ENCODE assay signal across 8 cellular contexts in genomic region chr1:46036894-46037596, GRCh38.
DNase-seq lines count a peak whose midpoint lies in the region; ATAC-seq, FAIRE-seq and TF ChIP-seq lines count a peak whose summit lies in the region.

No MANE protein-coding gene starts in this region.

- no peak overlapping the region for H3K18ac ChIP-seq in H9 (ENCODE audit: insufficient read length, low read depth, low read length)

- H3K4me2 ChIP-seq in H9 (ENCODE audit: insufficient read depth, insufficient read length, low read length) = no peak overlapping the region
- no peak overlapping the region for H3K4me2 ChIP-seq in keratinocyte (ENCODE audit: control insufficient read depth, extremely low read depth, insufficient read depth, low read depth, low read length)

- no peak overlapping the region for H2BK120ac ChIP-seq in H9 (ENCODE audit: low read depth, low read length, poor library complexity, severe bottlenecking)

- H3K4me3 ChIP-seq in bronchial epithelial cell (ENCODE audit: low read depth, low read length) (no peak overlapping the region), keratinocyte (ENCODE audit: control insufficient read depth in 2 of 3, extremely low read depth in 1 of 3, insufficient read depth in 2 of 3, low read depth in 1 of 3, low read length in 3 of 3) (no peak overlapping the region)

- H3K79me2 ChIP-seq in H9 (ENCODE audit: insufficient read depth, low read length) = no peaks in the 10 kb centered on the region
- no peaks in the 10 kb centered on the region for H3K79me2 ChIP-seq in keratinocyte (ENCODE audit: control insufficient read depth, insufficient read depth, low read length)

- H3K4me1 Mint-ChIP-seq in CD4-positive, alpha-beta T cell (ENCODE audit: low read depth) = no peaks in the 10 kb centered on the region
- H3K4me1 Mint-ChIP-seq in H9 = no peaks in the 10 kb centered on the region

- dilution Hi-C loops in keratinocyte (cut with MboI; ENCODE audit: extremely low pct_ligation_motif_present, low sequenced_read_pairs) = loop anchor here (25.0 kb wide), 1 partner anchor 150 kb away; the partner anchor contains the start of genes P3R3URF, POMGNT1 and TSPAN1

- H3K27ac Mint-ChIP-seq in CD4-positive, alpha-beta T cell = no peak overlapping the region
- no peak overlapping the region for H3K27ac Mint-ChIP-seq in H9

- no peaks in the 10 kb centered on the region for H3K27me3 Mint-ChIP-seq in CD4-positive, alpha-beta T cell
- peaks cover under 1% of the 10 kb centered on the region; the same call in 1 of the 2 replicates for H3K27me3 Mint-ChIP-seq in H9 (ENCODE audit: low read depth)

- no peak overlapping the region for H4K5ac ChIP-seq in H9 (ENCODE audit: insufficient read length, low read depth, low read length)

- H2BK5ac ChIP-seq in H9 (ENCODE audit: insufficient read length, low read length) = no peak overlapping the region

- H3K36me3 ChIP-seq in bronchial epithelial cell (ENCODE audit: control insufficient read depth, insufficient read depth, low read length) = peaks cover 4% of the 10 kb centered on the region
- peaks cover 0 to 7% of the 10 kb centered on the region in 2 experiments for H3K36me3 ChIP-seq in keratinocyte (ENCODE audit: control insufficient read depth in 2 of 2, extremely low read depth in 1 of 2, insufficient read depth in 2 of 2, low read length in 2 of 2)

- no peak overlapping the region for H3K4me3 Mint-ChIP-seq in CD4-positive, alpha-beta T cell
- H3K4me3 Mint-ChIP-seq in H9 = no peak overlapping the region

- H3K23ac ChIP-seq in H9 (ENCODE audit: insufficient read length, low read depth, low read length) = no peak overlapping the region

- H4K8ac ChIP-seq in H9 (replicated peaks; ENCODE audit: insufficient read length, low read depth, low read length) = no peak overlapping the region

- H3K23me2 ChIP-seq in H9 (ENCODE audit: insufficient read length, low read depth, low read length, poor library complexity, severe bottlenecking) = no peaks in the 10 kb centered on the region

- no peak overlapping the region for H2BK12ac ChIP-seq in H9 (ENCODE audit: insufficient read length, low read depth, low read length)

- no peak overlapping the region for H3K14ac ChIP-seq in H9 (ENCODE audit: insufficient read depth, low read length)

- no peaks in the 10 kb centered on the region for H3K36me3 Mint-ChIP-seq in CD4-positive, alpha-beta T cell (ENCODE audit: low read depth)
- peaks cover 6 to 14% (median 13%) of the 10 kb centered on the region in 3 experiments; a peak in 6 of 7 replicates for H3K36me3 Mint-ChIP-seq in H9 (ENCODE audit: insufficient read depth in 1 of 3, low read depth in 3 of 3)

- CTCF ChIA-PET in CD4-positive, alpha-beta T cell (lab: Charles Lee) = interaction anchor here (2.9 kb wide), 1 partner anchor 186 kb away, joined by 14 read pairs; no protein-coding TSS in a partner anchor

- FAIRE-seq in bronchial epithelial cell (lab: Jason Lieb, UNC) (peak; percentile 70), keratinocyte (lab: Jason Lieb, UNC) (peak; percentile 51)

- H3T11ph ChIP-seq in H9 (ENCODE audit: low read length) = no peak overlapping the region

- no peak overlapping the region for H3K4ac ChIP-seq in H9 (ENCODE audit: low read depth, low read length)

- ATAC-seq in CD4-positive, alpha-beta T cell (ENCODE audit: poor library complexity) = peak; percentile 75
- ATAC-seq in GM18861 (IDR thresholded peaks at IDR 0.05; ENCODE audit: unreplicated experiment) = no peak

- H2AK5ac ChIP-seq in H9 (ENCODE audit: insufficient read length, low read length) = no peak overlapping the region

- no peak overlapping the region for H2AFZ ChIP-seq in H9 (ENCODE audit: low read length)
- H2AFZ ChIP-seq in keratinocyte (ENCODE audit: control insufficient read depth, low read length) = no peak overlapping the region

- TF ChIP-seq CTCF in CD4-positive, alpha-beta T cell (IDR thresholded peaks at IDR 0.05) = peak; percentile 99
- TF ChIP-seq CTCF in H9 (conservative IDR thresholded peaks at IDR 0.05) (peak; percentile 99), bronchial epithelial cell (IDR thresholded peaks at IDR 0.05; ENCODE audit: insufficient read depth, low read length, severe bottlenecking) (peak; percentile 99), keratinocyte (optimal IDR thresholded peaks at IDR 0.05 in 1 of 3, IDR thresholded peaks at IDR 0.05 in 1 of 3, conservative IDR thresholded peaks at IDR 0.05 in 1 of 3; ENCODE audit: extremely low read depth in 1 of 3, insufficient read depth in 2 of 3, low read length in 3 of 3) (peak; percentile 93 to 99 (median 98))

- H4K91ac ChIP-seq in H9 (ENCODE audit: insufficient read length, low read depth, low read length) = no peak overlapping the region

- H4K20me1 ChIP-seq in H9 (ENCODE audit: control insufficient read depth, insufficient read depth, insufficient read length) = no peaks in the 10 kb centered on the region
- H4K20me1 ChIP-seq in keratinocyte (ENCODE audit: control insufficient read depth, extremely low read depth, insufficient read depth, low read length) = no peaks in the 10 kb centered on the region

- no peak overlapping the region for H3K27ac ChIP-seq in CD4-positive, alpha-beta T cell (ENCODE audit: low read depth, low read length)
- H3K27ac ChIP-seq in H9 (ENCODE audit: insufficient read length, low read depth, low read length) (no peak overlapping the region), keratinocyte (ENCODE audit: control insufficient read depth, insufficient read depth, low read length) (no peak overlapping the region)

- POLR2A ChIA-PET in CD4-positive, alpha-beta T cell (lab: Charles Lee) = no interaction called here

- H3K4me1 ChIP-seq in H9 (ENCODE audit: insufficient read depth, low read length) (no peaks in the 10 kb centered on the region), keratinocyte (ENCODE audit: control insufficient read depth, extremely low read depth, insufficient read depth, low read length) (peaks cover 5% of the 10 kb centered on the region)

- peak; percentile 71 to 89 (median 82) for DNase-seq in CD4-positive, alpha-beta T cell
- DNase-seq in H9 = peak; percentile 88
- DNase-seq in NCI-H226 = peak; percentile 57
- peak; percentile 70 to 81 (median 80) for DNase-seq in activated CD4-positive, CD25-positive, alpha-beta regulatory T cell (lab: John Stamatoyannopoulos, UW)
- DNase-seq in bronchial epithelial cell (ENCODE audit: low read depth) = peak; percentile 68
- DNase-seq in keratinocyte (ENCODE audit: low read depth, low spot score) = peak; percentile 11
- DNase-seq in stimulated activated CD4-positive, alpha-beta T cell treated with anti-CD3 and anti-CD28 coated beads, Interleukin-1b, Interleukin-23, amount 100 ng/mL, for 24 hours (ENCODE audit: low read depth in 4 of 4, low spot score in 1 of 4) = peak; percentile 74 to 85 (median 82)

- H3K79me1 ChIP-seq in H9 (ENCODE audit: insufficient read depth, low read depth, low read length, poor library complexity, severe bottlenecking) = no peaks in the 10 kb centered on the region

- H3K27me3 ChIP-seq in CD4-positive, alpha-beta T cell (ENCODE audit: control insufficient read depth, insufficient read depth, low read length) = no peaks in the 10 kb centered on the region
- H3K27me3 ChIP-seq in H9 (ENCODE audit: insufficient read depth, low read length) (no peaks in the 10 kb centered on the region), bronchial epithelial cell (ENCODE audit: control insufficient read depth, insufficient read depth, low read length) (no peaks in the 10 kb centered on the region), keratinocyte (ENCODE audit: control insufficient read depth, extremely low read depth, insufficient read depth, low read length) (no peaks in the 10 kb centered on the region)

- H3K9me1 ChIP-seq in keratinocyte (ENCODE audit: control insufficient read depth, extremely low read depth, insufficient read depth, low read length) = no peaks in the 10 kb centered on the region

- no peak overlapping the region for H3K56ac ChIP-seq in H9 (ENCODE audit: insufficient read length, low read depth, low read length)

- no CpG with 5 or more reads among the region's 9 CpGs for WGBS in H9 (ENCODE audit: extremely low coverage, insufficient read length, low lambda C conversion rate)

- H2BK15ac ChIP-seq in H9 (ENCODE audit: low read depth, low read length) = no peak overlapping the region

- no peak overlapping the region for H3K9ac ChIP-seq in H9 (ENCODE audit: extremely low read depth, insufficient read length, low read length)
- no peak overlapping the region for H3K9ac ChIP-seq in keratinocyte (ENCODE audit: control insufficient read depth, extremely low read depth, insufficient read depth, low read length)

- intact Hi-C loops in CD4-positive, alpha-beta T cell (cut with DNase I, micrococcal nuclease) = loop anchor here (1.0 to 5.0 kb wide), 4 partner anchors 142 to 310 kb away; no protein-coding TSS in a partner anchor

- H2BK20ac ChIP-seq in H9 (ENCODE audit: low read depth, low read length, poor library complexity, severe bottlenecking) = no peak overlapping the region

- no peaks in the 10 kb centered on the region for H3K9me3 ChIP-seq in CD4-positive, alpha-beta T cell (ENCODE audit: control insufficient read depth, low read length)
- H3K9me3 ChIP-seq in H9 (ENCODE audit: control insufficient read depth, low read depth, low read length) = no peaks in the 10 kb centered on the region
- no peaks in the 10 kb centered on the region for H3K9me3 ChIP-seq in keratinocyte (ENCODE audit: control insufficient read depth, low read depth, low read length)

- H3K9me3 Mint-ChIP-seq in CD4-positive, alpha-beta T cell = no peaks in the 10 kb centered on the region
- no peaks in the 10 kb centered on the region for H3K9me3 Mint-ChIP-seq in H9

Comparison
In these comparisons a context has a peak if more than half of its experiments do, and no peak if none do; other contexts are left out.
1. DNase-seq: peak in every context shown above with its lines; median percentile 88 in H9; 82 in CD4-positive, alpha-beta T cell; 82 in stimulated activated CD4-positive, alpha-beta T cell treated with anti-CD3 and anti-CD28 coated beads, Interleukin-1b, Interleukin-23, amount 100 ng/mL, for 24 hours; 80 in activated CD4-positive, CD25-positive, alpha-beta regulatory T cell; 68 in bronchial epithelial cell; 57 in NCI-H226; 11 in keratinocyte.